8 cellular contexts compared by ENCODE assay signal in genomic region chr12:121793501-121793835, GRCh38. TPM values are rescaled to one million over a fixed set of nuclear protein-coding genes. Genes with fewer than 3 reads are reported as not detected.
DNase-seq lines count a peak whose midpoint lies in the region; ATAC-seq and TF ChIP-seq lines count a peak whose summit lies in the region.

RHOF (minus strand) TSS chr12:121793688; CDS start chr12:121793633, 55 bp downstream.

- TF ChIP-seq CTCF in DND-41 (IDR thresholded peaks at IDR 0.05; ENCODE audit: borderline replicate concordance, extremely low read depth, low read length, poor library complexity, severe bottlenecking) (no peak), KMS-11 (conservative IDR thresholded peaks at IDR 0.05; ENCODE audit: low read depth, low read length) (no peak), gastroesophageal sphincter (IDR thresholded peaks at IDR 0.05) (no peak), ovary (IDR thresholded peaks at IDR 0.05) (no peak)

- H3K9me3 Mint-ChIP-seq in activated T-cell treated with anti-CD3 and anti-CD28 coated beads, Interleukin-2, amount 50 U/mL, for 72 hours, result no peaks in the 10 kb centered on the region

- no peaks in the 10 kb centered on the region for H3K27me3 Mint-ChIP-seq in activated T-cell treated with anti-CD3 and anti-CD28 coated beads, Interleukin-2, amount 50 U/mL, for 72 hours (ENCODE audit: low read depth)

- H3K4me1 ChIP-seq in DND-41 (ENCODE audit: insufficient read depth, low read length) (peaks cover 94% of the 10 kb centered on the region), KMS-11 (ENCODE audit: low read depth, poor library complexity, severe bottlenecking) (peaks cover 12% of the 10 kb centered on the region), gastroesophageal sphincter (peaks cover 6 to 75% (median 45%) of the 10 kb centered on the region in 3 donors), ovary (ENCODE audit: insufficient read depth) (peaks cover 19% of the 10 kb centered on the region)

- H3K4me1 Mint-ChIP-seq in activated T-cell treated with anti-CD3 and anti-CD28 coated beads, Interleukin-2, amount 50 U/mL, for 72 hours (ENCODE audit: low read depth), result peaks cover 62% of the 10 kb centered on the region

- peak; percentile 19 to 22 for TF ChIP-seq POLR2A in gastroesophageal sphincter (IDR thresholded peaks at IDR 0.05)
- no peak for TF ChIP-seq POLR2A in ovary (IDR thresholded peaks at IDR 0.05)

- H3K4me2 ChIP-seq in DND-41 (ENCODE audit: insufficient read depth, low read length), result peak within 1 kb of the TSS; percentile 99
- H3K4me2 ChIP-seq in KMS-11, result peak within 1 kb of the TSS; percentile 76

- H2AFZ ChIP-seq in DND-41 (ENCODE audit: low read depth, low read length), result peak within 1 kb of the TSS; percentile 88
- H2AFZ ChIP-seq in KMS-11 (ENCODE audit: low read depth), result peak within 1 kb of the TSS; percentile 66

- TF ChIP-seq EP300 in gastroesophageal sphincter (IDR thresholded peaks at IDR 0.05) (no peak), ovary (IDR thresholded peaks at IDR 0.05) (no peak)

- peaks cover 39% of the 10 kb centered on the region for H4K20me1 ChIP-seq in DND-41 (ENCODE audit: insufficient read depth, low read length)
- H4K20me1 ChIP-seq in KMS-11 (ENCODE audit: insufficient read depth), result no peaks in the 10 kb centered on the region

- H3K4me3 ChIP-seq in DND-41 (ENCODE audit: low read depth in 1 of 2, low read length in 2 of 2) (peak within 1 kb of the TSS; percentile 40 to 81), KMS-11 (IDR thresholded peaks at IDR 0.05; ENCODE audit: insufficient read depth, low read depth, low read length) (no peak within 1 kb of the TSS), gastroesophageal sphincter (peak within 1 kb of the TSS; percentile 32 to 60), ovary (peak within 1 kb of the TSS; percentile 42)

- ATAC-seq in DND-41 (ENCODE audit: insufficient read depth, low read depth), result peak; percentile 8
- peak; percentile 21 for ATAC-seq in GM21390 (IDR thresholded peaks at IDR 0.05; ENCODE audit: unreplicated experiment)
- ATAC-seq in activated T-cell treated with anti-CD3 and anti-CD28 coated beads, Interleukin-2, amount 50 U/mL, for 72 hours (replicated peaks in 1 of 2), result peak; percentile 25 to 29
- ATAC-seq in gastroesophageal sphincter, result no peak
- ATAC-seq in HG03175 (IDR thresholded peaks at IDR 0.05; ENCODE audit: unreplicated experiment), result no peak

- peak within 1 kb of the TSS; percentile 91 for H3K27ac Mint-ChIP-seq in activated T-cell treated with anti-CD3 and anti-CD28 coated beads, Interleukin-2, amount 50 U/mL, for 72 hours

- intact Hi-C loops in ovary (cut with DNase I), result loop anchor here (2.0 to 5.0 kb wide), 3 partner anchors 91 to 96 kb away; no protein-coding TSS in a partner anchor

- H3K9me3 ChIP-seq in DND-41 (ENCODE audit: insufficient read depth, low read length, severe bottlenecking), result no peaks in the 10 kb centered on the region
- no peaks in the 10 kb centered on the region for H3K9me3 ChIP-seq in gastroesophageal sphincter
- no peaks in the 10 kb centered on the region for H3K9me3 ChIP-seq in ovary

- H3K9ac ChIP-seq in DND-41 (ENCODE audit: low read depth, low read length) (peak within 1 kb of the TSS; percentile 73), KMS-11 (peak within 1 kb of the TSS; percentile 63; the same call in 1 of the 2 replicates)

- peaks cover 29% of the 10 kb centered on the region for H3K36me3 ChIP-seq in DND-41 (ENCODE audit: insufficient read depth, low read length)
- no peaks in the 10 kb centered on the region for H3K36me3 ChIP-seq in KMS-11 (ENCODE audit: insufficient read depth)
- H3K36me3 ChIP-seq in gastroesophageal sphincter, result peaks cover 0 to 13% of the 10 kb centered on the region in 2 donors
- no peaks in the 10 kb centered on the region for H3K36me3 ChIP-seq in ovary

- peaks cover 63% of the 10 kb centered on the region for H3K79me2 ChIP-seq in DND-41 (ENCODE audit: insufficient read depth, low read length)
- H3K79me2 ChIP-seq in KMS-11 (ENCODE audit: insufficient read depth, low read depth), result no peaks in the 10 kb centered on the region; the same call in 1 of the 2 replicates

- peak within 1 kb of the TSS; percentile 93 to 99 for H3K4me3 Mint-ChIP-seq in activated T-cell treated with anti-CD3 and anti-CD28 coated beads, Interleukin-2, amount 50 U/mL, for 72 hours

- H3K27me3 ChIP-seq in DND-41 (ENCODE audit: insufficient read depth, low read length, poor library complexity), result no peaks in the 10 kb centered on the region
- H3K27me3 ChIP-seq in KMS-11 (ENCODE audit: insufficient read depth, low read depth), result no peaks in the 10 kb centered on the region
- H3K27me3 ChIP-seq in gastroesophageal sphincter, result no peaks in the 10 kb centered on the region
- no peaks in the 10 kb centered on the region for H3K27me3 ChIP-seq in ovary

- H3K27ac ChIP-seq in DND-41 (ENCODE audit: low read length) (peak within 1 kb of the TSS; percentile 89), KMS-11 (peak within 1 kb of the TSS; percentile 54), gastroesophageal sphincter (peak within 1 kb of the TSS; percentile 60 to 100 (median 100)), ovary (peak within 1 kb of the TSS; percentile 73 to 77)

- no peak for DNase-seq in DND-41
- DNase-seq in activated T-cell treated with anti-CD3 and anti-CD28 coated beads, Interleukin-2, amount 50 U/mL, for 72 hours, result peak in 1 of 2 donors; percentile 80
- DNase-seq in ovary, result peak in 3 of 5 donors; percentile 63 to 68 (median 68)
- DNase-seq in NCI-H1092 treated with DMSO at 0.1 percent for 48 hours (lab: John Stamatoyannopoulos, UW), result no peak

- peaks cover 13 to 24% of the 10 kb centered on the region in 2 donors for H3K36me3 Mint-ChIP-seq in activated T-cell treated with anti-CD3 and anti-CD28 coated beads, Interleukin-2, amount 50 U/mL, for 72 hours (ENCODE audit: insufficient read depth in 2 of 2)

- WGBS in gastroesophageal sphincter (ENCODE audit: low coverage in 1 of 2), 2 donors, result no CpG with 5 or more reads among the region's 31 CpGs
- 0 to 2% (median 1%) methylated on average over 23 to 31 of the region's 31 CpGs for WGBS in ovary, 3 donors

RNA-seq across cellular contexts. Expression of gene RHOF, which starts in this region (rescaled TPM):
- 100 to 1,000 TPM; 154 to 165 TPM for total RNA-seq in activated T-cell treated with anti-CD3 and anti-CD28 coated beads, Interleukin-2, amount 50 U/mL, for 72 hours
- total RNA-seq in gastroesophageal sphincter (10 to 100 TPM in 3 of 4 donors, 1 to 10 TPM in 1; 9.4 to 15.7 (median 12.1) TPM), ovary (10 to 100 TPM in 6 of 7 donors, 1 to 10 TPM in 1; 9.3 to 37.3 (median 18.2) TPM)
- 1 to 10 TPM; 3.7 to 7.9 TPM for polyA plus RNA-seq in ovary

Comparison
In these comparisons a context has a peak if more than half of its experiments do, and no peak if none do; other contexts are left out.
1. RNA of gene RHOF (total RNA-seq): 154 to 165 TPM in activated T-cell treated with anti-CD3 and anti-CD28 coated beads, Interleukin-2, amount 50 U/mL, for 72 hours; 9.3 to 37.3 TPM in ovary and 9.4 to 15.7 TPM in gastroesophageal sphincter; every median in the first group is over 4 times any median in the second.
2. ATAC-seq: peak in DND-41 (single experiment), GM21390 (single experiment) and activated T-cell treated with anti-CD3 and anti-CD28 coated beads, Interleukin-2, amount 50 U/mL, for 72 hours (2 of 2); none in gastroesophageal sphincter (single experiment) and HG03175 (single experiment).
3. DNase-seq: peak in ovary (3 of 5); none in DND-41 (single experiment) and NCI-H1092 treated with DMSO at 0.1 percent for 48 hours (single experiment).
4. Peak in every context shown above with its lines, with median percentiles within 50 percentile points of each other: H3K27ac ChIP-seq.